In genomic region chrX:11540532-11541377, GRCh38 we compare ENCODE assay signal across 1 cellular context.
TF ChIP-seq lines count a peak whose summit lies in the region.

No MANE protein-coding gene starts in this region.

TF ChIP-seq in WTC11, 78 proteins besides CTCF, POLR2A, EP300 and RAD21 (continued from another document):
- no peak for TF ChIP-seq USF2 (CRISPR knock-in tag; IDR thresholded peaks at IDR 0.05)
- TF ChIP-seq NR3C1 (CRISPR knock-in tag; conservative IDR thresholded peaks at IDR 0.05; ENCODE audit: low read depth) = no peak
- no peak for TF ChIP-seq ATF1 (CRISPR knock-in tag; IDR thresholded peaks at IDR 0.05)
- no peak for TF ChIP-seq ARID4B (CRISPR knock-in tag; IDR thresholded peaks at IDR 0.05; ENCODE audit: borderline replicate concordance)
